1 cellular context compared by ENCODE assay signal in the genomic region with DNA sequence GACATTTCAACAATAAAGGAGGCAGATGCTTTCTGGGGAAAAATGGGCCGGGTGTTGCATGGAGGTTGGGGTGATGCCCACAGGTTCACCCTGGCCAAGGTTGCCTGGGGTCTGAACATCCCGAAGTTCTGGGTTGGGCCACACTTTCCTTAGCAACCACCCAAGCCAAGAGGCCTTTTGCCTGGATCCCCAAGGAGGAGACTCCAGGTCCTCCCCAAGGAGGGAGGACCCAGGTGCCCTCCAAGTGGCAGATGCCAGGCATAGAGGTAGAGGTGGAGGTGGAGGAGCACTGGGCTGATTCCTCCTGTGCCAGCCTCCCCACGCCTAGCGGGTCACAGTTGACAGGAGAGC.
TF ChIP-seq lines count a peak whose summit lies in the region.

No MANE protein-coding gene starts in this region.

TF ChIP-seq in H1, 55 proteins besides CTCF, POLR2A, EP300 and RAD21:
- TF ChIP-seq, protein P1, sequence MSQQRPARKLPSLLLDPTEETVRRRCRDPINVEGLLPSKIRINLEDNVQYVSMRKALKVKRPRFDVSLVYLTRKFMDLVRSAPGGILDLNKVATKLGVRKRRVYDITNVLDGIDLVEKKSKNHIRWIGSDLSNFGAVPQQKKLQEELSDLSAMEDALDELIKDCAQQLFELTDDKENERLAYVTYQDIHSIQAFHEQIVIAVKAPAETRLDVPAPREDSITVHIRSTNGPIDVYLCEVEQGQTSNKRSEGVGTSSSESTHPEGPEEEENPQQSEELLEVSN (IDR thresholded peaks at IDR 0.05): no peak
- TF ChIP-seq TCF12 (IDR thresholded peaks at IDR 0.05; ENCODE audit: low read depth, low read length) (no peak), RBBP5 (IDR thresholded peaks at IDR 0.05; ENCODE audit: borderline replicate concordance, low read depth, low read length) (no peak), YY1 (IDR thresholded peaks at IDR 0.05; ENCODE audit: low read depth, low read length) (no peak), SP4 (IDR thresholded peaks at IDR 0.05; ENCODE audit: low read length) (no peak), KDM4A (IDR thresholded peaks at IDR 0.05; ENCODE audit: low read depth, low read length, severe bottlenecking) (no peak), SIN3A (conservative IDR thresholded peaks at IDR 0.05 in 1 of 2, IDR thresholded peaks at IDR 0.05 in 1 of 2; ENCODE audit: low read depth in 1 of 2, low read length in 2 of 2) (no peak)
- TF ChIP-seq, protein P2, sequence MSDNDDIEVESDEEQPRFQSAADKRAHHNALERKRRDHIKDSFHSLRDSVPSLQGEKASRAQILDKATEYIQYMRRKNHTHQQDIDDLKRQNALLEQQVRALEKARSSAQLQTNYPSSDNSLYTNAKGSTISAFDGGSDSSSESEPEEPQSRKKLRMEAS (IDR thresholded peaks at IDR 0.05): no peak
- TF ChIP-seq, protein P3, sequence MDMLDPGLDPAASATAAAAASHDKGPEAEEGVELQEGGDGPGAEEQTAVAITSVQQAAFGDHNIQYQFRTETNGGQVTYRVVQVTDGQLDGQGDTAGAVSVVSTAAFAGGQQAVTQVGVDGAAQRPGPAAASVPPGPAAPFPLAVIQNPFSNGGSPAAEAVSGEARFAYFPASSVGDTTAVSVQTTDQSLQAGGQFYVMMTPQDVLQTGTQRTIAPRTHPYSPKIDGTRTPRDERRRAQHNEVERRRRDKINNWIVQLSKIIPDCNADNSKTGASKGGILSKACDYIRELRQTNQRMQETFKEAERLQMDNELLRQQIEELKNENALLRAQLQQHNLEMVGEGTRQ (IDR thresholded peaks at IDR 0.05; ENCODE audit: low read length): no peak
TF ChIP-seq in H1: peak in this region for 0.
